8 cellular contexts compared by ENCODE assay signal in genomic region chr1:31788138-31788824, GRCh38. TPM values are rescaled to one million over a fixed set of nuclear protein-coding genes. Genes with fewer than 3 reads are reported as not detected.
A peak's percentile ranks its signal among the peaks of the same experiment; 100 is the strongest.
DNase-seq lines count a peak whose midpoint lies in the region; ATAC-seq, FAIRE-seq and TF ChIP-seq lines count a peak whose summit lies in the region.

No MANE protein-coding gene starts in this region.

- 0 out of 2 replicates have a peak overlapping the region, but pooled peaks have one; percentile 40 for H3K9ac ChIP-seq in HepG2 (ENCODE audit: insufficient read depth, low read depth, low read length)

- BruUV-seq in HepG2 (replicated peaks; lab: Mats Ljungman, UMichigan), result no TSS peak

- H4K20me1 ChIP-seq in HepG2 (ENCODE audit: insufficient read depth, low read length), result no peaks in the 10 kb centered on the region

- peak; percentile 91 to 94 for DNase-seq in NCI-H526 (lab: John Stamatoyannopoulos, UW)
- DNase-seq in activated CD4-positive, alpha-beta T cell treated with anti-CD3 and anti-CD28 coated beads, Interleukin-2, amount 50 U/mL, for 1 hour, result peak; percentile 88
- peak; percentile 71 for DNase-seq in HepG2 (ENCODE audit: low spot score)
- peak; percentile 79 for DNase-seq in stimulated activated CD4-positive, alpha-beta T cell treated with anti-CD3 and anti-CD28 coated beads, Interleukin-2, amount 100 ng/mL, for 4 hours (ENCODE audit: low read depth)

- H3K4me3 ChIP-seq in HepG2 (replicated peaks in 1 of 3; ENCODE audit: insufficient read depth in 1 of 3, low read depth in 2 of 3, low read length in 3 of 3), result peak overlapping the region; percentile 51 to 75 (median 59)

- H3K27ac Mint-ChIP-seq in dendritic cell treated with granulocyte-macrophage colony-stimulating factor and Interleukin-4, amounts not matched to agents 40 ng/mL and 50 ng/mL, for 4 days, result peak overlapping the region; percentile 92

- H3K4me1 ChIP-seq in HepG2 (ENCODE audit: insufficient read depth, low read length), result peaks cover 22% of the 10 kb centered on the region

- no peaks in the 10 kb centered on the region for H3K36me3 ChIP-seq in HepG2 (replicated peaks in 1 of 2; ENCODE audit: control insufficient read depth in 1 of 2, insufficient read depth in 2 of 2, low read length in 2 of 2)

- WGBS in HepG2 (ENCODE audit: low lambda C conversion rate), result 47% methylated on average over 6 of the region's 39 CpGs

- TF ChIP-seq RAD21 in HepG2 (CRISPR knock-in tag; IDR thresholded peaks at IDR 0.05), result no peak

- peak; percentile 46 for ATAC-seq in GM18519 (IDR thresholded peaks at IDR 0.05; ENCODE audit: low FRiP score, unreplicated experiment)
- ATAC-seq in HG03103 (IDR thresholded peaks at IDR 0.05; ENCODE audit: low read depth, unreplicated experiment), result peak; percentile 62
- ATAC-seq in HepG2, result peak; percentile 65

- in situ Hi-C loops in HepG2 (cut with HindIII; ENCODE audit: extremely low pct_ligation_motif_present, low pct_unique_long_range_greater_than_20kb), result loop anchor here (5.0 kb wide), 1 partner anchor 121 kb away; no protein-coding TSS in a partner anchor

- H3K27me3 ChIP-seq in HepG2 (ENCODE audit: control insufficient read depth in 1 of 2, insufficient read depth in 2 of 2, low read length in 2 of 2), result peaks cover 3 to 22% of the 10 kb centered on the region in 2 experiments; a peak in 3 of 5 replicates

- no peak for TF ChIP-seq POLR2A in HepG2 (IDR thresholded peaks at IDR 0.05; ENCODE audit: insufficient read depth in 1 of 2, low read depth in 2 of 2, low read length in 2 of 2)

- peaks cover 20% of the 10 kb centered on the region for H3K4me1 Mint-ChIP-seq in dendritic cell treated with granulocyte-macrophage colony-stimulating factor and Interleukin-4, amounts not matched to agents 40 ng/mL and 50 ng/mL, for 4 days (ENCODE audit: low read depth)

- peak overlapping the region; percentile 99 for H3K4me2 ChIP-seq in HepG2 (ENCODE audit: low read depth, low read length)

- CTCF ChIA-PET in HepG2 (lab: Yijun Ruan, JAX; ENCODE audit: low intra/inter-chr PET ratio, low total read pairs), result interaction anchor here (1.1 to 2.4 kb wide), 3 partner anchors 73 to 124 kb away, joined by 3 to 29 read pairs (median 15); no protein-coding TSS in a partner anchor

- TF ChIP-seq EP300 in HepG2 (IDR thresholded peaks at IDR 0.05; ENCODE audit: low read depth in 2 of 2, low read length in 2 of 2) (no peak), HepG2 (CRISPR knock-in tag; IDR thresholded peaks at IDR 0.05; ENCODE audit: borderline replicate concordance) (no peak)

- peaks cover 20% of the 10 kb centered on the region for H3K27me3 Mint-ChIP-seq in dendritic cell treated with granulocyte-macrophage colony-stimulating factor and Interleukin-4, amounts not matched to agents 40 ng/mL and 50 ng/mL, for 4 days

- peak overlapping the region; percentile 77 for H3K4me3 Mint-ChIP-seq in dendritic cell treated with granulocyte-macrophage colony-stimulating factor and Interleukin-4, amounts not matched to agents 40 ng/mL and 50 ng/mL, for 4 days

- H2AFZ ChIP-seq in HepG2 (ENCODE audit: low read length), result no peak overlapping the region

- FAIRE-seq in A204.1 (lab: Jason Lieb, UNC) (peak; percentile 85), HepG2 (lab: Jason Lieb, UNC) (peak; percentile 62)

- POLR2A ChIA-PET in HepG2 (lab: Yijun Ruan, JAX), result interaction anchor here (1.0 to 1.5 kb wide), 3 partner anchors 73 to 124 kb away, joined by 3 to 9 read pairs (median 4); no protein-coding TSS in a partner anchor

- H3K36me3 Mint-ChIP-seq in dendritic cell treated with granulocyte-macrophage colony-stimulating factor and Interleukin-4, amounts not matched to agents 40 ng/mL and 50 ng/mL, for 4 days (ENCODE audit: low read depth), result no peaks in the 10 kb centered on the region

- no peaks in the 10 kb centered on the region for H3K79me2 ChIP-seq in HepG2 (ENCODE audit: insufficient read depth, low read length)

- intact Hi-C loops in dendritic cell treated with granulocyte-macrophage colony-stimulating factor and Interleukin-4, amounts not matched to agents 40 ng/mL and 50 ng/mL, for 4 days (cut with micrococcal nuclease), result loop anchor here (2.0 kb wide), 1 partner anchor 23 kb away; the partner anchor contains the start of gene ADGRB2
- intact Hi-C loops in HepG2 (cut with micrococcal nuclease; ENCODE audit: unreplicated experiment), result loop anchor here (2.0 kb wide), 2 partner anchors 23 to 73 kb away; partner anchors contain the start of gene ADGRB2

- no peaks in the 10 kb centered on the region for H3K9me3 Mint-ChIP-seq in dendritic cell treated with granulocyte-macrophage colony-stimulating factor and Interleukin-4, amounts not matched to agents 40 ng/mL and 50 ng/mL, for 4 days

- no peaks in the 10 kb centered on the region for H3K9me3 ChIP-seq in HepG2 (ENCODE audit: low read length)

- no peak for TF ChIP-seq CTCF in HepG2 (CRISPR knock-in tag; IDR thresholded peaks at IDR 0.05)

- no peak overlapping the region for H3K27ac ChIP-seq in HepG2 (ENCODE audit: extremely low read length, insufficient read depth, low read length)

TF ChIP-seq in HepG2, 621 proteins besides CTCF, POLR2A, EP300 and RAD21 (continues in another document):
- no peak for TF ChIP-seq ZBTB42 (CRISPR knock-in tag; IDR thresholded peaks at IDR 0.05)

RNA-seq across cellular contexts. Expression of gene ADGRB2, which starts 24.1 kb away (rescaled TPM):
- total RNA-seq in HepG2 (2016; rRNA removed; fragmentation: Illumina TruSeq; extraction: Trizol), result 0.09 TPM in 1 of 2 replicates, not detected in the other
- not detected in 2 replicates for total RNA-seq in HepG2 (2016; cell fraction: cytosol; rRNA removed; fragmentation: Illumina TruSeq; extraction: Trizol; ENCODE audit: low read depth)
- 0.04 TPM in 1 of 2 replicates, not detected in the other for total RNA-seq in HepG2 (2016; cell fraction: insoluble cytoplasmic fraction; rRNA removed; fragmentation: Illumina TruSeq; extraction: Trizol)
- total RNA-seq in HepG2 (2016; cell fraction: membrane; rRNA removed; fragmentation: Illumina TruSeq; extraction: Trizol), result not detected in 2 replicates
- total RNA-seq in HepG2 (2016; cell fraction: nucleus; rRNA removed; fragmentation: Illumina TruSeq; extraction: Trizol), result 0.09 TPM in 1 of 2 replicates, not detected in the other
- 0.03 TPM in 1 of 2 replicates, not detected in the other for polyA plus RNA-seq in HepG2 (2011; rRNA removed)
- 0.04 TPM in 1 of 2 replicates, not detected in the other for polyA plus RNA-seq in HepG2 (2011; cell fraction: cytosol; rRNA removed)
- polyA plus RNA-seq in HepG2 (2011; cell fraction: nucleus; rRNA removed), result 0.14 and 0.31 TPM in 2 replicates
- 0.07 TPM in 1 of 2 replicates, not detected in the other for polyA plus RNA-seq in HepG2 (2012)
- not detected in 2 replicates for polyA plus RNA-seq in HepG2 (2016; cell fraction: cytosol; fragmentation: Illumina TruSeq; extraction: Trizol; ENCODE audit: low read depth)
- polyA plus RNA-seq in HepG2 (2016; cell fraction: insoluble cytoplasmic fraction; fragmentation: Illumina TruSeq; extraction: Trizol; ENCODE audit: low read depth), result not detected in 2 replicates
- not detected in 2 replicates for polyA plus RNA-seq in HepG2 (2016; cell fraction: membrane; fragmentation: Illumina TruSeq; extraction: Trizol; ENCODE audit: low read depth)
- 0.29 TPM in 1 of 2 replicates, not detected in the other for polyA plus RNA-seq in HepG2 (2016; cell fraction: nucleus; fragmentation: Illumina TruSeq; extraction: Trizol; ENCODE audit: insufficient read depth, low read depth)
- polyA minus RNA-seq in HepG2 (2011; rRNA and poly(A)+ RNA removed; ENCODE audit: low replicate concordance), result 2.1 TPM in 1 of 2 replicates, not detected in the other
- polyA minus RNA-seq in HepG2 (2011; cell fraction: cytosol; rRNA and poly(A)+ RNA removed), result not detected in 2 replicates
- polyA minus RNA-seq in HepG2 (2011; cell fraction: nucleus; rRNA and poly(A)+ RNA removed), result not detected in 2 replicates

RNA-seq across cellular contexts. Expression of gene SPOCD1, which starts 27.5 kb away (rescaled TPM):
- total RNA-seq in HepG2 (2016; rRNA removed; fragmentation: Illumina TruSeq; extraction: Trizol), result 0.08 and 0.24 TPM in 2 replicates
- total RNA-seq in HepG2 (2016; cell fraction: cytosol; rRNA removed; fragmentation: Illumina TruSeq; extraction: Trizol; ENCODE audit: low read depth), result not detected in 2 replicates
- 0.12 and 0.15 TPM in 2 replicates for total RNA-seq in HepG2 (2016; cell fraction: insoluble cytoplasmic fraction; rRNA removed; fragmentation: Illumina TruSeq; extraction: Trizol)
- total RNA-seq in HepG2 (2016; cell fraction: membrane; rRNA removed; fragmentation: Illumina TruSeq; extraction: Trizol), result 0.09 and 0.17 TPM in 2 replicates
- total RNA-seq in HepG2 (2016; cell fraction: nucleus; rRNA removed; fragmentation: Illumina TruSeq; extraction: Trizol), result 0.09 TPM in 1 of 2 replicates, not detected in the other
- 0.26 and 0.29 TPM in 2 replicates for polyA plus RNA-seq in HepG2 (2011; rRNA removed)
- 0.09 and 0.24 TPM in 2 replicates for polyA plus RNA-seq in HepG2 (2011; cell fraction: cytosol; rRNA removed)
- 0.57 and 0.74 TPM in 2 replicates for polyA plus RNA-seq in HepG2 (2011; cell fraction: nucleus; rRNA removed)
- 0.07 and 0.09 TPM in 2 replicates for polyA plus RNA-seq in HepG2 (2012)
- not detected in 2 replicates for polyA plus RNA-seq in HepG2 (2016; cell fraction: cytosol; fragmentation: Illumina TruSeq; extraction: Trizol; ENCODE audit: low read depth)
- polyA plus RNA-seq in HepG2 (2016; cell fraction: insoluble cytoplasmic fraction; fragmentation: Illumina TruSeq; extraction: Trizol; ENCODE audit: low read depth), result 0.24 TPM in 1 of 2 replicates, not detected in the other
- polyA plus RNA-seq in HepG2 (2016; cell fraction: membrane; fragmentation: Illumina TruSeq; extraction: Trizol; ENCODE audit: low read depth), result 0.12 TPM in 1 of 2 replicates, not detected in the other
- 0.65 and 1.1 TPM in 2 replicates for polyA plus RNA-seq in HepG2 (2016; cell fraction: nucleus; fragmentation: Illumina TruSeq; extraction: Trizol; ENCODE audit: insufficient read depth, low read depth)
- polyA minus RNA-seq in HepG2 (2011; rRNA and poly(A)+ RNA removed; ENCODE audit: low replicate concordance), result 1.4 and 1.6 TPM in 2 replicates
- not detected in 2 replicates for polyA minus RNA-seq in HepG2 (2011; cell fraction: cytosol; rRNA and poly(A)+ RNA removed)
- polyA minus RNA-seq in HepG2 (2011; cell fraction: nucleus; rRNA and poly(A)+ RNA removed), result not detected in 2 replicates
